ENCODE assay signal across 19 cellular contexts in genomic region chr16:21698169-21699032, GRCh38. TPM values are rescaled to one million over a fixed set of nuclear protein-coding genes. Genes with fewer than 3 reads are reported as not detected.
A peak's percentile ranks its signal among the peaks of the same experiment; 100 is the strongest.
DNase-seq lines count a peak whose midpoint lies in the region; ATAC-seq, FAIRE-seq and TF ChIP-seq lines count a peak whose summit lies in the region.
"Had no signal": no experiment of that assay in that cellular context is flagged by ENCODE, and none has a peak within 500 bp of the region (broad histone marks: within the 10 kb centered on the region; RNA-seq: fewer than 3 reads in every experiment).

No MANE protein-coding gene starts in this region.

- TF ChIP-seq RAD21 in HepG2 (CRISPR knock-in tag; IDR thresholded peaks at IDR 0.05) (no peak), GM12878 (IDR thresholded peaks at IDR 0.05; ENCODE audit: insufficient read depth, low read depth, low read length) (peak; percentile 23; the same call in 1 of the 2 replicates)

- FAIRE-seq in HepG2 (lab: Jason Lieb, UNC) (no peak), GM12878 (lab: Jason Lieb, UNC) (no peak)
- FAIRE-seq: GM18507, RCC 7860 had no signal

- no peak for DNase-seq in HepG2 (ENCODE audit: low spot score)
- no peak for DNase-seq in right lobe of liver
- peak; percentile 50 for DNase-seq in NCI-H2227 treated with DMSO at 0.1 percent for 48 hours (lab: John Stamatoyannopoulos, UW)
- no peak for DNase-seq in GM12878 (ENCODE audit: low read depth, low spot score)
- DNase-seq in Kasumi-1 (lab: John Stamatoyannopoulos, UW): no peak
- DNase-seq in HAP-1 (ENCODE audit: low spot score in 2 of 2): no peak
- DNase-seq: C1 segment of cervical spinal cord; DMS 273 treated with DMSO at 0.1 percent for 48 hours; Karpas-422; NCI-H1436; NCI-H2029 treated with DMSO at 0.1 percent for 48 hours; NCI-H69; NK-92 treated with Interleukin-12 subunit alpha and Interleukin-12 subunit beta, amount 100 ng/mL, for 24 hours; SHP77 had no signal

- peaks cover 0 to 19% of the 10 kb centered on the region in 2 experiments; a peak in 2 of 5 replicates for H3K27me3 ChIP-seq in HepG2 (ENCODE audit: control insufficient read depth in 1 of 2, insufficient read depth in 2 of 2, low read length in 2 of 2)
- no peaks in the 10 kb centered on the region for H3K27me3 ChIP-seq in right lobe of liver
- H3K27me3 ChIP-seq in GM12878 (replicated peaks in 1 of 2; ENCODE audit: control insufficient read depth in 2 of 2, insufficient read depth in 2 of 2, low read length in 1 of 2): no peaks in the 10 kb centered on the region; a peak in 2 of 4 replicates
- peaks cover 3% of the 10 kb centered on the region; the same call in 1 of the 2 replicates for H3K27me3 ChIP-seq in HAP-1 (ENCODE audit: low read depth)

- POLR2A ChIA-PET in HepG2 (lab: Yijun Ruan, JAX) (no interaction called here), GM12878 (lab: Charles Lee) (no interaction called here)

- TF ChIP-seq POLR2A in HepG2 (IDR thresholded peaks at IDR 0.05; ENCODE audit: insufficient read depth in 1 of 2, low read depth in 2 of 2, low read length in 2 of 2) (no peak), right lobe of liver (IDR thresholded peaks at IDR 0.05) (no peak), GM12878 (IDR thresholded peaks at IDR 0.05; ENCODE audit: low read depth, low read length) (no peak)

- H3K4me3 ChIP-seq in HepG2 (replicated peaks in 1 of 3; ENCODE audit: insufficient read depth in 1 of 3, low read depth in 2 of 3, low read length in 3 of 3) (no peak overlapping the region), right lobe of liver (no peak overlapping the region), GM12878 (no peak overlapping the region), HAP-1 (no peak overlapping the region)

- H3K4me2 ChIP-seq in HepG2 (ENCODE audit: low read depth, low read length) (no peak overlapping the region), GM12878 (ENCODE audit: control insufficient read depth, insufficient read depth) (no peak overlapping the region)

- no peaks in the 10 kb centered on the region for H3K4me1 ChIP-seq in HepG2 (ENCODE audit: insufficient read depth, low read length)
- no peaks in the 10 kb centered on the region for H3K4me1 ChIP-seq in right lobe of liver
- peaks cover 3% of the 10 kb centered on the region; the same call in 1 of the 2 replicates for H3K4me1 ChIP-seq in GM12878 (ENCODE audit: control insufficient read depth, insufficient read depth, low read length)
- no peaks in the 10 kb centered on the region for H3K4me1 ChIP-seq in HAP-1

- H2AFZ ChIP-seq in HepG2 (ENCODE audit: low read length): no peak overlapping the region
- no peak overlapping the region for H2AFZ ChIP-seq in GM12878 (ENCODE audit: control insufficient read depth, low read depth, low read length)

- no peak for TF ChIP-seq CTCF in HepG2 (CRISPR knock-in tag; IDR thresholded peaks at IDR 0.05)
- TF ChIP-seq CTCF in right lobe of liver (IDR thresholded peaks at IDR 0.05): no peak
- TF ChIP-seq CTCF in GM12878 (IDR thresholded peaks at IDR 0.05 in 2 of 3, conservative IDR thresholded peaks at IDR 0.05 in 1 of 3; ENCODE audit: control insufficient read depth in 2 of 3, extremely low read depth in 1 of 3, insufficient read depth in 1 of 3, low read depth in 3 of 3, low read length in 3 of 3): peak in 1 of 3 experiments; percentile 17; a peak in 1 of 6 replicates

- H3K27ac ChIP-seq in HepG2 (ENCODE audit: extremely low read length, insufficient read depth, low read length): no peak overlapping the region
- no peak overlapping the region for H3K27ac ChIP-seq in right lobe of liver
- no peak overlapping the region for H3K27ac ChIP-seq in GM12878 (ENCODE audit: control insufficient read depth, insufficient read depth)

- CTCF ChIA-PET in HepG2 (lab: Yijun Ruan, JAX; ENCODE audit: low intra/inter-chr PET ratio, low total read pairs): no interaction called here
- CTCF ChIA-PET in GM12878 (lab: Yijun Ruan, JAX): interaction anchor here (0.5 to 5.3 kb wide), 13 partner anchors 9 to 977 kb away, joined by 3 to 39 read pairs (median 3); no protein-coding TSS in a partner anchor

- intact Hi-C loops in HepG2 (cut with micrococcal nuclease; ENCODE audit: unreplicated experiment) (no loop called here), right lobe of liver (cut with DNase I) (no loop called here), GM12878 (cut with micrococcal nuclease; ENCODE audit: unreplicated experiment) (no loop called here)

- H3K36me3 ChIP-seq in HepG2 (replicated peaks in 1 of 2; ENCODE audit: control insufficient read depth in 1 of 2, insufficient read depth in 2 of 2, low read length in 2 of 2) (no peaks in the 10 kb centered on the region), right lobe of liver (no peaks in the 10 kb centered on the region), GM12878 (ENCODE audit: control insufficient read depth in 2 of 2, insufficient read depth in 2 of 2, low read length in 1 of 2) (no peaks in the 10 kb centered on the region), HAP-1 (replicated peaks) (no peaks in the 10 kb centered on the region)

- H3K9me3 ChIP-seq in HepG2 (ENCODE audit: low read length) (no peaks in the 10 kb centered on the region), right lobe of liver (no peaks in the 10 kb centered on the region), GM12878 (replicated peaks; ENCODE audit: control insufficient read depth, insufficient read depth, low read length) (no peaks in the 10 kb centered on the region; the same call in 2 of the 3 replicates), HAP-1 (no peaks in the 10 kb centered on the region)

- in situ Hi-C loops in HepG2 (cut with HindIII; ENCODE audit: extremely low pct_ligation_motif_present, low pct_unique_long_range_greater_than_20kb) (no loop called here), GM12878 (cut with MboI) (no loop called here), HAP-1 (cut with MboI; ENCODE audit: low sequenced_read_pairs) (no loop called here)

- H3K9ac ChIP-seq in HepG2 (ENCODE audit: insufficient read depth, low read depth, low read length) (no peak overlapping the region), GM12878 (ENCODE audit: control insufficient read depth, insufficient read depth, low read length) (no peak overlapping the region)

- H3K79me2 ChIP-seq in HepG2 (ENCODE audit: insufficient read depth, low read length) (no peaks in the 10 kb centered on the region), GM12878 (ENCODE audit: control insufficient read depth, insufficient read depth, low read length) (no peaks in the 10 kb centered on the region)

- SMC1A ChIA-PET in GM12878 (lab: Charles Lee; ENCODE audit: uncharacterized antibody, unreplicated experiment): interaction anchor here (0.5 to 1.9 kb wide), 8 partner anchors 10 to 1000 kb away, joined by 3 to 14 read pairs (median 4); partner anchors contain the start of gene OTOA

- TF ChIP-seq EP300 in HepG2 (IDR thresholded peaks at IDR 0.05; ENCODE audit: low read depth in 2 of 2, low read length in 2 of 2): no peak
- no peak for TF ChIP-seq EP300 in HepG2 (CRISPR knock-in tag; IDR thresholded peaks at IDR 0.05; ENCODE audit: borderline replicate concordance)
- no peak for TF ChIP-seq EP300 in GM12878 (IDR thresholded peaks at IDR 0.05; ENCODE audit: borderline replicate concordance in 1 of 2, control insufficient read depth in 1 of 2, low read depth in 2 of 2, low read length in 2 of 2)

- no TSS peak for BruUV-seq in HepG2 (replicated peaks; lab: Mats Ljungman, UMichigan)
- BruUV-seq in GM12878 (replicated peaks; lab: Mats Ljungman, UMichigan): no TSS peak

- WGBS in HepG2 (ENCODE audit: low lambda C conversion rate): 55% methylated on average over 9 of the region's 9 CpGs
- 71% methylated on average over 9 of the region's 9 CpGs for WGBS in right lobe of liver (ENCODE audit: insufficient coverage, low coverage, low lambda C conversion rate, missing lambda C conversion rate)
- WGBS in GM12878 (ENCODE audit: insufficient coverage, insufficient replicate concordance, low lambda C conversion rate, missing lambda C conversion rate): 17% methylated on average over 9 of the region's 9 CpGs

- RAD21 ChIA-PET in GM12878 (lab: Charles Lee; ENCODE audit: unreplicated experiment): interaction anchor here (0.8 to 1.5 kb wide), 5 partner anchors 22 to 114 kb away, joined by 3 to 4 read pairs (median 4); no protein-coding TSS in a partner anchor

- ATAC-seq in HepG2 (no peak), right lobe of liver (no peak), GM12878 (peak; percentile 30; the same call in 2 of the 3 replicates), HG03439 (IDR thresholded peaks at IDR 0.05; ENCODE audit: unreplicated experiment) (no peak), HG02938 (IDR thresholded peaks at IDR 0.05; ENCODE audit: unreplicated experiment) (no peak)

- H4K20me1 ChIP-seq in HepG2 (ENCODE audit: insufficient read depth, low read length): no peaks in the 10 kb centered on the region
- H4K20me1 ChIP-seq in GM12878 (ENCODE audit: control insufficient read depth, insufficient read depth): no peaks in the 10 kb centered on the region

RNA-seq across cellular contexts. Expression of gene OTOA, which starts 34.6 kb away (rescaled TPM):
- 0.11 and 0.15 TPM in 2 replicates for total RNA-seq in HepG2 (2016; rRNA removed; fragmentation: Illumina TruSeq; extraction: Trizol)
- total RNA-seq in HepG2 (2016; cell fraction: cytosol; rRNA removed; fragmentation: Illumina TruSeq; extraction: Trizol; ENCODE audit: low read depth): 0.09 and 0.10 TPM in 2 replicates
- total RNA-seq in HepG2 (2016; cell fraction: insoluble cytoplasmic fraction; rRNA removed; fragmentation: Illumina TruSeq; extraction: Trizol): 0.06 and 0.11 TPM in 2 replicates
- 0.10 TPM in 1 of 2 replicates, not detected in the other for total RNA-seq in HepG2 (2016; cell fraction: membrane; rRNA removed; fragmentation: Illumina TruSeq; extraction: Trizol)
- 0.40 and 0.50 TPM in 2 replicates for total RNA-seq in HepG2 (2016; cell fraction: nucleus; rRNA removed; fragmentation: Illumina TruSeq; extraction: Trizol)
- 0.01 and 0.05 TPM in 2 replicates for polyA plus RNA-seq in HepG2 (2011; rRNA removed)
- polyA plus RNA-seq in HepG2 (2011; cell fraction: cytosol; rRNA removed): 0.04 and 0.09 TPM in 2 replicates
- polyA plus RNA-seq in HepG2 (2011; cell fraction: nucleus; rRNA removed): 0.06 and 0.10 TPM in 2 replicates
- 0.04 TPM in 1 of 2 replicates, not detected in the other for polyA plus RNA-seq in HepG2 (2012)
- 0.05 TPM in 1 of 2 replicates, not detected in the other for polyA plus RNA-seq in HepG2 (2016; cell fraction: cytosol; fragmentation: Illumina TruSeq; extraction: Trizol; ENCODE audit: low read depth)
- polyA plus RNA-seq in HepG2 (2016; cell fraction: insoluble cytoplasmic fraction; fragmentation: Illumina TruSeq; extraction: Trizol; ENCODE audit: low read depth): 0.08 TPM in 1 of 2 replicates, not detected in the other
- polyA plus RNA-seq in HepG2 (2016; cell fraction: membrane; fragmentation: Illumina TruSeq; extraction: Trizol; ENCODE audit: low read depth): 0.06 TPM in 1 of 2 replicates, not detected in the other
- polyA plus RNA-seq in HepG2 (2016; cell fraction: nucleus; fragmentation: Illumina TruSeq; extraction: Trizol; ENCODE audit: insufficient read depth, low read depth): 0.20 and 0.56 TPM in 2 replicates
- 0.05 TPM in 1 of 2 replicates, not detected in the other for polyA minus RNA-seq in HepG2 (2011; rRNA and poly(A)+ RNA removed; ENCODE audit: low replicate concordance)
- polyA minus RNA-seq in HepG2 (2011; cell fraction: cytosol; rRNA and poly(A)+ RNA removed): not detected in 2 replicates
- 0.25 and 0.26 TPM in 2 replicates for polyA minus RNA-seq in HepG2 (2011; cell fraction: nucleus; rRNA and poly(A)+ RNA removed)
- under 1 TPM in 4 of 6 experiments, not detected in 2; 0.12 to 0.25 (median 0.17) TPM for total RNA-seq in right lobe of liver
- 3.9 and 4.4 TPM in 2 replicates for total RNA-seq in GM12878 (2013; cell fraction: nucleolus; rRNA removed)
- total RNA-seq in GM12878 (2014; rRNA removed): 0.73 and 1.3 TPM in 2 replicates
- 0.72 and 0.78 TPM in 2 replicates for total RNA-seq in GM12878 (2014; rRNA removed; fragmentation: Illumina TruSeq; extraction: Trizol)
- 0.51 and 0.82 TPM in 2 replicates for total RNA-seq in GM12878 (2021)
- not detected for polyA plus RNA-seq in GM12878 (2011; ENCODE audit: low read depth)
- polyA plus RNA-seq in GM12878 (2011; rRNA removed): 0.76 and 1.5 TPM in 2 replicates
- polyA plus RNA-seq in GM12878 (2011; cell fraction: cytosol; rRNA removed): 1.3 TPM in 2 replicates
- 1.6 and 1.8 TPM in 2 replicates for polyA plus RNA-seq in GM12878 (2011; cell fraction: nucleus; rRNA removed)
- 0.09 and 0.13 TPM in 2 replicates for polyA plus RNA-seq in GM12878 (2012)
- polyA plus RNA-seq in GM12878 (2014; fragmentation: Illumina TruSeq; extraction: Trizol): 0.63 and 0.71 TPM in 2 replicates
- under 1 TPM; 0.42 to 0.60 TPM for polyA plus RNA-seq in GM12878 (2014; fragmentation: Nextera tagmentation; extraction: Ambion mirVana)
- polyA plus RNA-seq in GM12878 (2014; rRNA removed): 0.58 and 0.73 TPM in 2 replicates
- under 1 TPM; 0.33 to 0.34 TPM for polyA plus RNA-seq in GM12878 (2016; fragmentation: Nextera tagmentation; extraction: Ambion mirVana)
- 0.95 and 1.0 TPM in 2 replicates for polyA minus RNA-seq in GM12878 (2011; rRNA and poly(A)+ RNA removed)
- polyA minus RNA-seq in GM12878 (2011; cell fraction: cytosol; rRNA and poly(A)+ RNA removed): 0.40 TPM in 1 of 2 replicates, not detected in the other
- polyA minus RNA-seq in GM12878 (2011; cell fraction: nucleus; rRNA and poly(A)+ RNA removed): 0.67 and 0.73 TPM in 2 replicates

RNA-seq across cellular contexts. Expression of gene IGSF6, which starts 46.0 kb away (rescaled TPM):
- total RNA-seq in HepG2 (2016; rRNA removed; fragmentation: Illumina TruSeq; extraction: Trizol) (not detected in 2 replicates), right lobe of liver (10 to 100 TPM in 1 of 6 experiments, 1 to 10 TPM in 5; 1.9 to 20.5 (median 3.4) TPM), GM12878 (2014; rRNA removed) (0.34 and 0.60 TPM in 2 replicates), GM12878 (2014; rRNA removed; fragmentation: Illumina TruSeq; extraction: Trizol) (1.2 TPM in 2 replicates), GM12878 (2021) (0.85 and 1.2 TPM in 2 replicates)
- total RNA-seq in HepG2 (2016; cell fraction: cytosol; rRNA removed; fragmentation: Illumina TruSeq; extraction: Trizol; ENCODE audit: low read depth): not detected in 2 replicates
- total RNA-seq in HepG2 (2016; cell fraction: insoluble cytoplasmic fraction; rRNA removed; fragmentation: Illumina TruSeq; extraction: Trizol): not detected in 2 replicates
- not detected in 2 replicates for total RNA-seq in HepG2 (2016; cell fraction: membrane; rRNA removed; fragmentation: Illumina TruSeq; extraction: Trizol)
- not detected in 2 replicates for total RNA-seq in HepG2 (2016; cell fraction: nucleus; rRNA removed; fragmentation: Illumina TruSeq; extraction: Trizol)
- polyA plus RNA-seq in HepG2 (2011; rRNA removed) (not detected in 2 replicates), GM12878 (2011; rRNA removed) (0.52 and 0.91 TPM in 2 replicates), GM12878 (2014; fragmentation: Illumina TruSeq; extraction: Trizol) (0.98 and 1.4 TPM in 2 replicates), GM12878 (2014; fragmentation: Nextera tagmentation; extraction: Ambion mirVana) (under 1 TPM; 0.32 to 0.37 TPM), GM12878 (2014; rRNA removed) (0.20 and 0.60 TPM in 2 replicates), GM12878 (2016; fragmentation: Nextera tagmentation; extraction: Ambion mirVana) (1 to 10 TPM in 1 of 2 experiments, under 1 TPM in 1; 0.83 to 1.0 TPM)
- polyA plus RNA-seq in HepG2 (2011; cell fraction: cytosol; rRNA removed): not detected in 2 replicates
- polyA plus RNA-seq in HepG2 (2011; cell fraction: nucleus; rRNA removed): not detected in 2 replicates
- 0.19 and 0.24 TPM in 2 replicates for polyA plus RNA-seq in HepG2 (2012)
- polyA plus RNA-seq in HepG2 (2016; cell fraction: cytosol; fragmentation: Illumina TruSeq; extraction: Trizol; ENCODE audit: low read depth): not detected in 2 replicates
- not detected in 2 replicates for polyA plus RNA-seq in HepG2 (2016; cell fraction: insoluble cytoplasmic fraction; fragmentation: Illumina TruSeq; extraction: Trizol; ENCODE audit: low read depth)
- polyA plus RNA-seq in HepG2 (2016; cell fraction: membrane; fragmentation: Illumina TruSeq; extraction: Trizol; ENCODE audit: low read depth): not detected in 2 replicates
- polyA plus RNA-seq in HepG2 (2016; cell fraction: nucleus; fragmentation: Illumina TruSeq; extraction: Trizol; ENCODE audit: insufficient read depth, low read depth): not detected in 2 replicates
- polyA minus RNA-seq in HepG2 (2011; rRNA and poly(A)+ RNA removed; ENCODE audit: low replicate concordance): not detected in 2 replicates
- not detected in 2 replicates for polyA minus RNA-seq in HepG2 (2011; cell fraction: cytosol; rRNA and poly(A)+ RNA removed)
- polyA minus RNA-seq in HepG2 (2011; cell fraction: nucleus; rRNA and poly(A)+ RNA removed): not detected in 2 replicates
- total RNA-seq in GM12878 (2013; cell fraction: nucleolus; rRNA removed): 0.27 and 0.33 TPM in 2 replicates
- polyA plus RNA-seq in GM12878 (2011; ENCODE audit: low read depth): 0.28 TPM
- polyA plus RNA-seq in GM12878 (2011; cell fraction: cytosol; rRNA removed): 0.19 and 0.23 TPM in 2 replicates
- 0.23 and 0.24 TPM in 2 replicates for polyA plus RNA-seq in GM12878 (2011; cell fraction: nucleus; rRNA removed)
- 0.14 and 0.27 TPM in 2 replicates for polyA plus RNA-seq in GM12878 (2012)
- polyA minus RNA-seq in GM12878 (2011; rRNA and poly(A)+ RNA removed): 0.21 and 0.59 TPM in 2 replicates
- 0.52 and 0.80 TPM in 2 replicates for polyA minus RNA-seq in GM12878 (2011; cell fraction: cytosol; rRNA and poly(A)+ RNA removed)
- 0.36 and 0.96 TPM in 2 replicates for polyA minus RNA-seq in GM12878 (2011; cell fraction: nucleus; rRNA and poly(A)+ RNA removed)
- total RNA-seq: A172 had no signal

Comparison
In these comparisons a context has a peak if more than half of its experiments do, and no peak if none do; other contexts are left out.
1. Of the 75 proteins assayed by ChIP-seq in both HepG2 and GM12878: peak only in HepG2: none; only in GM12878: RAD21; in both: none; in neither: 73; mixed calls (peak in some experiments, not most) for 1.